ENCODE assay signal across 25 cellular contexts in the genomic region with DNA sequence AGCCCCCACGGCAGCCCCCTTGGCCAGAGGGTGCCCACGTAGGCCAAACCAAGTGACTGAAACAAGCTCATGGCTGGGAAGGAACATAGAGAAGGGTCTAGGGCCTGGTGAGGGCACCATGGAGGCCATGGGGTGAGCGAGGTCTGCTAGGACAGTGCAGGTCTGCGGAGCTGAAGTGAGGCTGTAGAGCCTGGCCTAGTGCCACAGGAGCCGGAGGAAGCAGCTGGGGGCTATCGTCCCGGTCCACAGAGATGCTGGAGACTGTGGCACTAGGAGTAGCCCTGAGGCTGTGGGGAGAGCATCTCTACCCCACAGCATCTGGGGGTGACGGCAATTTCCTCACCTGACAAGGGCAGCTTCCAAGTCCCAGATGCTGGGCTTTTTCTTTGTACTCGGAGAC.
"Had no signal": no experiment of that assay in that cellular context is flagged by ENCODE, and none has a peak within 500 bp of the region (broad histone marks: within the 10 kb centered on the region; RNA-seq: fewer than 3 reads in every experiment).

No MANE protein-coding gene starts in this region.

- H3K9me3 Mint-ChIP-seq: immature natural killer cell; naive thymus-derived CD8-positive, alpha-beta T cell had no signal

- H3K36me3 Mint-ChIP-seq: immature natural killer cell; naive thymus-derived CD8-positive, alpha-beta T cell had no signal

- H3K27ac Mint-ChIP-seq: immature natural killer cell; naive thymus-derived CD8-positive, alpha-beta T cell had no signal

- H3K4me1 Mint-ChIP-seq: immature natural killer cell; naive thymus-derived CD8-positive, alpha-beta T cell had no signal

- ATAC-seq: heart left ventricle; left colon; left lung; naive thymus-derived CD8-positive, alpha-beta T cell; pancreas; sciatic nerve had no signal

- DNase-seq: hypothalamus; immature natural killer cell; kidney; left colon; left lung; lower lobe of right lung; mammary epithelial cell; mesenchymal stem cell; naive thymus-derived CD8-positive, alpha-beta T cell; nucleus accumbens; retina; right cardiac atrium; stimulated activated CD4-positive, alpha-beta T cell treated with anti-CD3 and anti-CD28 coated beads, Interleukin-12 subunit alpha, Interleukin-12 subunit beta, amount 100 ng/mL, for 4 hours; stimulated activated CD4-positive, alpha-beta T cell treated with anti-CD3 and anti-CD28 coated beads, Interleukin-15, amount 100 ng/mL, for 24 hours; stimulated activated CD4-positive, alpha-beta T cell treated with anti-CD3 and anti-CD28 coated beads, Interleukin-2, amount 100 ng/mL, for 24 hours; stimulated activated CD4-positive, alpha-beta T cell treated with anti-CD3 and anti-CD28 coated beads, Interleukin-4, amount 100 ng/mL, for 1 hour; stimulated activated naive CD4-positive, alpha-beta T cell; stomach; testis; thyroid gland; transverse colon; uterus had no signal

- H3K4me3 Mint-ChIP-seq: immature natural killer cell; naive thymus-derived CD8-positive, alpha-beta T cell had no signal
